In genomic region chr19:4830768-4831265, GRCh38 we compare ENCODE assay signal across 8 cellular contexts.
DNase-seq lines count a peak whose midpoint lies in the region; ATAC-seq and TF ChIP-seq lines count a peak whose summit lies in the region.

No MANE protein-coding gene starts in this region.

- no peak for DNase-seq in nephron progenitor cell
- DNase-seq in NCI-H2107 treated with DMSO at 0.1 percent for 48 hours (lab: John Stamatoyannopoulos, UW; ENCODE audit: unreplicated experiment) = no peak
- no peak for DNase-seq in NK-92 (lab: John Stamatoyannopoulos, UW; ENCODE audit: unreplicated experiment)

- H3K4me3 ChIP-seq in BLaER1 treated with 17β-estradiol and CSF1 and Interleukin-3, amounts not matched to agents 10 nM and 100 nM = peak overlapping the region; percentile 80 to 98 (median 88)
- H3K4me3 ChIP-seq in OCI-LY3 (ENCODE audit: low read length) = peak overlapping the region; percentile 83
- H3K4me3 ChIP-seq in endocrine pancreas (ENCODE audit: control insufficient read depth, insufficient read depth, low read length) = peak overlapping the region; percentile 44

- H4K20me1 ChIP-seq in BLaER1 treated with 17β-estradiol and CSF1 and Interleukin-3, amounts not matched to agents 10 nM and 100 nM = peaks cover 3 to 52% (median 21%) of the 10 kb centered on the region in 11 experiments; a peak in 14 of 22 replicates
- peaks cover 23% of the 10 kb centered on the region for H4K20me1 ChIP-seq in OCI-LY3 (ENCODE audit: insufficient read depth, low read length)

- peak overlapping the region; percentile 80 to 100 (median 90) for H3K4me2 ChIP-seq in BLaER1 treated with 17β-estradiol and CSF1 and Interleukin-3, amounts not matched to agents 10 nM and 100 nM
- peak overlapping the region; percentile 80 for H3K4me2 ChIP-seq in OCI-LY3 (ENCODE audit: low read length)

- peak overlapping the region; percentile 70 for H3K27ac Mint-ChIP-seq in nephron progenitor cell

- H3K9me3 ChIP-seq in BLaER1 treated with 17β-estradiol and CSF1 and Interleukin-3, amounts not matched to agents 10 nM and 100 nM (replicated peaks in 1 of 11) = no peaks in the 10 kb centered on the region
- H3K9me3 ChIP-seq in OCI-LY3 (ENCODE audit: insufficient read depth, low read length) = peaks cover 6% of the 10 kb centered on the region; the same call in 1 of the 2 replicates
- no peaks in the 10 kb centered on the region for H3K9me3 ChIP-seq in endocrine pancreas (ENCODE audit: control insufficient read depth, low read length)

- H2AFZ ChIP-seq in OCI-LY3 (ENCODE audit: low read depth, low read length) = no peak overlapping the region

- TF ChIP-seq CTCF in OCI-LY3 (IDR thresholded peaks at IDR 0.05; ENCODE audit: low read depth, low read length) (no peak), nephron progenitor cell (IDR thresholded peaks at IDR 0.05) (no peak)

- peak overlapping the region; percentile 80 to 93 (median 84) for H3K27ac ChIP-seq in BLaER1 treated with 17β-estradiol and CSF1 and Interleukin-3, amounts not matched to agents 10 nM and 100 nM
- H3K27ac ChIP-seq in OCI-LY3 (ENCODE audit: low read length) = peak overlapping the region; percentile 78

- H3K9ac ChIP-seq in BLaER1 treated with 17β-estradiol and CSF1 and Interleukin-3, amounts not matched to agents 10 nM and 100 nM = peak overlapping the region; percentile 79 to 95 (median 89)
- H3K9ac ChIP-seq in OCI-LY3 (ENCODE audit: low read length) = peak overlapping the region; percentile 87
- peak overlapping the region; percentile 73 for H3K9ac ChIP-seq in endocrine pancreas (ENCODE audit: control insufficient read depth, insufficient read depth, low read length)

- no peaks in the 10 kb centered on the region for H3K27me3 ChIP-seq in BLaER1 treated with 17β-estradiol and CSF1 and Interleukin-3, amounts not matched to agents 10 nM and 100 nM
- H3K27me3 ChIP-seq in OCI-LY3 (ENCODE audit: low read depth, low read length) (no peaks in the 10 kb centered on the region), endocrine pancreas (ENCODE audit: control insufficient read depth, insufficient read depth, low read length) (no peaks in the 10 kb centered on the region)

- peaks cover 59% of the 10 kb centered on the region for H3K27me3 Mint-ChIP-seq in nephron progenitor cell (ENCODE audit: low read depth, poor library complexity)

- peaks cover 62% of the 10 kb centered on the region for H3K79me2 ChIP-seq in OCI-LY3 (ENCODE audit: low read length)

- H3K36me3 Mint-ChIP-seq in nephron progenitor cell (ENCODE audit: low read depth) = no peaks in the 10 kb centered on the region

- H3K9me3 Mint-ChIP-seq in nephron progenitor cell = peaks cover 10% of the 10 kb centered on the region

- peaks cover 0 to 19% (median 0%) of the 10 kb centered on the region in 11 experiments; a peak in 6 of 22 replicates for H3K36me3 ChIP-seq in BLaER1 treated with 17β-estradiol and CSF1 and Interleukin-3, amounts not matched to agents 10 nM and 100 nM
- H3K36me3 ChIP-seq in OCI-LY3 (replicated peaks; ENCODE audit: low read depth, low read length) (peaks cover 17% of the 10 kb centered on the region), endocrine pancreas (ENCODE audit: control insufficient read depth, insufficient read depth, low read length) (no peaks in the 10 kb centered on the region)

- peaks cover 30 to 48% (median 38%) of the 10 kb centered on the region in 10 experiments for H3K4me1 ChIP-seq in BLaER1 treated with 17β-estradiol and CSF1 and Interleukin-3, amounts not matched to agents 10 nM and 100 nM
- peaks cover 36% of the 10 kb centered on the region for H3K4me1 ChIP-seq in OCI-LY3 (ENCODE audit: low read length)
- H3K4me1 ChIP-seq in endocrine pancreas (ENCODE audit: control insufficient read depth, insufficient read depth, low read length) = no peaks in the 10 kb centered on the region

- peaks cover 14% of the 10 kb centered on the region for H3K4me1 Mint-ChIP-seq in nephron progenitor cell

- ATAC-seq in HG03432 (IDR thresholded peaks at IDR 0.05; ENCODE audit: unreplicated experiment) (no peak), GM18519 (IDR thresholded peaks at IDR 0.05; ENCODE audit: low FRiP score, unreplicated experiment) (no peak)

- H3K4me3 Mint-ChIP-seq in nephron progenitor cell = peak overlapping the region; percentile 75
